Comparison of ENCODE assay signal across 10 cellular contexts in genomic region chr22:41256898-41257260, GRCh38. TPM values are rescaled to one million over a fixed set of nuclear protein-coding genes. Genes with fewer than 3 reads are reported as not detected.
A peak's percentile ranks its signal among the peaks of the same experiment; 100 is the strongest.
DNase-seq lines count a peak whose midpoint lies in the region; ATAC-seq, FAIRE-seq and TF ChIP-seq lines count a peak whose summit lies in the region.
"Had no signal": no experiment of that assay in that cellular context is flagged by ENCODE, and none has a peak within 500 bp of the region (broad histone marks: within the 10 kb centered on the region; RNA-seq: fewer than 3 reads in every experiment).

No MANE protein-coding gene starts in this region.

- intact Hi-C loops in endothelial cell of umbilical vein (cut with micrococcal nuclease): no loop called here

- H3K9me1 ChIP-seq in endothelial cell of umbilical vein (replicated peaks; ENCODE audit: control insufficient read depth, extremely low read depth, insufficient read depth, low read length): no peaks in the 10 kb centered on the region

- no peaks in the 10 kb centered on the region for H3K9me2 ChIP-seq in GM23248 (ENCODE audit: insufficient read depth)

- TF ChIP-seq CTCF in endothelial cell of umbilical vein (IDR thresholded peaks at IDR 0.05; ENCODE audit: extremely low read depth in 1 of 2, insufficient read depth in 1 of 2, low read depth in 1 of 2, low read length in 2 of 2) (no peak), osteocyte (IDR thresholded peaks at IDR 0.05) (no peak)

- CTCF ChIA-PET in endothelial cell of umbilical vein (lab: Charles Lee): interaction anchor here (1.2 to 2.4 kb wide), 5 partner anchors 11 to 335 kb away, joined by 3 to 9 read pairs (median 8); partner anchors contain the start of gene ZC3H7B

- peak overlapping the region; percentile 75 for H3K27ac Mint-ChIP-seq in osteocyte (ENCODE audit: unreplicated experiment)

- FAIRE-seq in endothelial cell of umbilical vein (lab: Jason Lieb, UNC): peak; percentile 90

- no peaks in the 10 kb centered on the region for H3K9me3 ChIP-seq in GM23248 (ENCODE audit: low read depth)
- no peaks in the 10 kb centered on the region for H3K9me3 ChIP-seq in endothelial cell of umbilical vein (replicated peaks; ENCODE audit: control insufficient read depth, insufficient read depth, low read length)

- H3K4me3 ChIP-seq in GM23248: no peak overlapping the region
- no peak overlapping the region for H3K4me3 ChIP-seq in endothelial cell of umbilical vein (replicated peaks in 1 of 3; ENCODE audit: insufficient read depth in 1 of 3, low read depth in 1 of 3, low read length in 3 of 3)

- DNase-seq in GM23248 (no peak), NCI-H2196 treated with DMSO at 0.1 percent for 48 hours (lab: John Stamatoyannopoulos, UW; ENCODE audit: unreplicated experiment) (peak; percentile 84), endothelial cell of umbilical vein (ENCODE audit: low read depth, low spot score) (peak; percentile 53), osteocyte (ENCODE audit: extremely low spot score, unreplicated experiment) (no peak), 8988T (no peak), retina (no peak)
- DNase-seq: DMS79; naive thymus-derived CD8-positive, alpha-beta T cell; NCI-H1436 had no signal

- H3K36me3 ChIP-seq in GM23248 (ENCODE audit: low read depth) (peaks cover 35% of the 10 kb centered on the region), endothelial cell of umbilical vein (ENCODE audit: control insufficient read depth in 2 of 2, extremely low read depth in 1 of 2, insufficient read depth in 2 of 2, low read length in 2 of 2) (peaks cover 30 to 55% of the 10 kb centered on the region in 2 experiments)

- H3K4me1 Mint-ChIP-seq in osteocyte (ENCODE audit: unreplicated experiment): peaks cover 14% of the 10 kb centered on the region

- H3F3A ChIP-seq in GM23248 (ENCODE audit: insufficient read depth): no peaks in the 10 kb centered on the region

- no peaks in the 10 kb centered on the region for H3K9me3 Mint-ChIP-seq in osteocyte (ENCODE audit: unreplicated experiment)
- H3K9me3 Mint-ChIP-seq: naive thymus-derived CD8-positive, alpha-beta T cell had no signal

- H3K27me3 Mint-ChIP-seq in osteocyte (ENCODE audit: unreplicated experiment): no peaks in the 10 kb centered on the region
- H3K27me3 Mint-ChIP-seq: naive thymus-derived CD8-positive, alpha-beta T cell had no signal

- peaks cover 14% of the 10 kb centered on the region; the same call in 1 of the 2 replicates for H3K79me2 ChIP-seq in GM23248 (ENCODE audit: insufficient read depth)
- peaks cover 9% of the 10 kb centered on the region for H3K79me2 ChIP-seq in endothelial cell of umbilical vein (ENCODE audit: control insufficient read depth, insufficient read depth, low read length)

- H3K4me2 ChIP-seq in GM23248 (ENCODE audit: unreplicated experiment): no peak overlapping the region
- no peak overlapping the region for H3K4me2 ChIP-seq in endothelial cell of umbilical vein (ENCODE audit: insufficient read depth, low read length)

- peaks cover 19% of the 10 kb centered on the region for H3K36me3 Mint-ChIP-seq in osteocyte (ENCODE audit: unreplicated experiment)

- POLR2A ChIA-PET in endothelial cell of umbilical vein (lab: Charles Lee): no interaction called here

- ATAC-seq in GM21723 (IDR thresholded peaks at IDR 0.05; ENCODE audit: unreplicated experiment): no peak
- ATAC-seq: naive thymus-derived CD8-positive, alpha-beta T cell had no signal

- H3K27ac ChIP-seq in GM23248 (peak overlapping the region; percentile 34; the same call in 1 of the 2 replicates), endothelial cell of umbilical vein (ENCODE audit: insufficient read depth, low read depth, low read length) (peak overlapping the region; percentile 33)

- H3K27me3 ChIP-seq in GM23248 (replicated peaks; ENCODE audit: insufficient read depth): no peaks in the 10 kb centered on the region
- H3K27me3 ChIP-seq in endothelial cell of umbilical vein (ENCODE audit: control insufficient read depth in 2 of 2, insufficient read depth in 2 of 2, low read length in 2 of 2): no peaks in the 10 kb centered on the region

- dilution Hi-C loops in endothelial cell of umbilical vein (cut with MboI; ENCODE audit: extremely low pct_ligation_motif_present, low sequenced_read_pairs): no loop called here

- H4K20me1 ChIP-seq in GM23248 (ENCODE audit: insufficient read depth): no peaks in the 10 kb centered on the region
- H4K20me1 ChIP-seq in endothelial cell of umbilical vein (replicated peaks; ENCODE audit: control insufficient read depth, extremely low read depth, insufficient read depth, low read length): no peaks in the 10 kb centered on the region

- BruUV-seq in endothelial cell of umbilical vein (replicated peaks; lab: Mats Ljungman, UMichigan): no TSS peak

- H3K4me3 Mint-ChIP-seq in osteocyte (ENCODE audit: unreplicated experiment): no peak overlapping the region
- H3K4me3 Mint-ChIP-seq: naive thymus-derived CD8-positive, alpha-beta T cell had no signal

- 69% methylated on average over 6 of the region's 6 CpGs for WGBS in GM23248 (ENCODE audit: low coverage in 1 of 2, low lambda C conversion rate in 2 of 2, missing lambda C conversion rate in 2 of 2), 2 experiments

- TF ChIP-seq POLR2A in endothelial cell of umbilical vein (IDR thresholded peaks at IDR 0.05; ENCODE audit: low read depth, low read length): no peak

- in situ Hi-C loops in GM23248 (cut with MboI): no loop called here

- H3K4me1 ChIP-seq in GM23248 (ENCODE audit: insufficient read depth) (no peaks in the 10 kb centered on the region), endothelial cell of umbilical vein (ENCODE audit: control insufficient read depth, extremely low read depth, insufficient read depth, low read length) (peaks cover 14% of the 10 kb centered on the region)

- H2AFZ ChIP-seq in GM23248 (no peak overlapping the region), endothelial cell of umbilical vein (ENCODE audit: low read depth, low read length) (no peak overlapping the region)

- no peak overlapping the region for H3K9ac ChIP-seq in GM23248
- H3K9ac ChIP-seq in endothelial cell of umbilical vein (replicated peaks; ENCODE audit: extremely low read depth, insufficient read depth, low read length): no peak overlapping the region

TF ChIP-seq in endothelial cell of umbilical vein, 7 proteins besides CTCF, POLR2A, EP300 and RAD21 (continues in another document):
- TF ChIP-seq FOS (IDR thresholded peaks at IDR 0.05; ENCODE audit: borderline replicate concordance, insufficient read depth, low read length): no peak
- TF ChIP-seq POLR2AphosphoS5 (IDR thresholded peaks at IDR 0.05; ENCODE audit: insufficient read depth, low read depth, low read length): no peak

RNA-seq across cellular contexts. Expression of gene CHADL, which starts 16.1 kb away (rescaled TPM):
- total RNA-seq in GM23248 (2014; rRNA removed; shearing (Covaris generic)): 0.22 and 1.1 TPM in 2 replicates
- polyA plus RNA-seq in GM23248 (2016; fragmentation: Nextera tagmentation; extraction: Ambion mirVana) (0.30 and 0.88 TPM in 2 replicates), endothelial cell of umbilical vein (1.1 and 2.1 TPM in 2 replicates)
- total RNA-seq in endothelial cell of umbilical vein (0.69 and 2.1 TPM in 2 replicates), osteocyte (0.43 TPM in 1 of 2 replicates, not detected in the other)
- polyA plus RNA-seq in endothelial cell of umbilical vein (2011; cell fraction: cytosol; rRNA removed): 0.58 and 1.4 TPM in 2 replicates
- polyA plus RNA-seq in endothelial cell of umbilical vein (2011; cell fraction: nucleus; rRNA removed): 0.36 and 0.97 TPM in 2 replicates
- 0.50 and 0.61 TPM in 2 replicates for polyA plus RNA-seq in endothelial cell of umbilical vein (2012)
- 0.21 and 0.58 TPM in 2 replicates for polyA minus RNA-seq in endothelial cell of umbilical vein
- not detected for polyA minus RNA-seq in endothelial cell of umbilical vein (2011; cell fraction: cytosol; rRNA and poly(A)+ RNA removed)
- 0.38 and 0.91 TPM in 2 replicates for polyA minus RNA-seq in endothelial cell of umbilical vein (2011; cell fraction: nucleus; rRNA and poly(A)+ RNA removed)

RNA-seq across cellular contexts. Expression of gene RANGAP1, which starts 29.1 kb away (rescaled TPM):
- 73.5 and 79.2 TPM in 2 replicates for total RNA-seq in GM23248 (2014; rRNA removed; shearing (Covaris generic))
- polyA plus RNA-seq in GM23248 (2016; fragmentation: Nextera tagmentation; extraction: Ambion mirVana) (52.3 and 54.6 TPM in 2 replicates), endothelial cell of umbilical vein (177 and 182 TPM in 2 replicates)
- total RNA-seq in endothelial cell of umbilical vein (154 and 169 TPM in 2 replicates), osteocyte (49.0 and 49.7 TPM in 2 replicates)
- 165 and 183 TPM in 2 replicates for polyA plus RNA-seq in endothelial cell of umbilical vein (2011; cell fraction: cytosol; rRNA removed)
- polyA plus RNA-seq in endothelial cell of umbilical vein (2011; cell fraction: nucleus; rRNA removed): 245 and 247 TPM in 2 replicates
- 155 and 164 TPM in 2 replicates for polyA plus RNA-seq in endothelial cell of umbilical vein (2012)
- polyA minus RNA-seq in endothelial cell of umbilical vein: 117 and 132 TPM in 2 replicates
- polyA minus RNA-seq in endothelial cell of umbilical vein (2011; cell fraction: cytosol; rRNA and poly(A)+ RNA removed): 89.3 TPM
- polyA minus RNA-seq in endothelial cell of umbilical vein (2011; cell fraction: nucleus; rRNA and poly(A)+ RNA removed): 59.1 and 64.0 TPM in 2 replicates

RNA-seq across cellular contexts. Expression of gene ZC3H7B, which starts 44.4 kb away (rescaled TPM):
- total RNA-seq in GM23248 (2014; rRNA removed; shearing (Covaris generic)): 54.8 and 54.9 TPM in 2 replicates
- 5.3 and 5.4 TPM in 2 replicates for polyA plus RNA-seq in GM23248 (2016; fragmentation: Nextera tagmentation; extraction: Ambion mirVana)
- 89.6 and 95.9 TPM in 2 replicates for total RNA-seq in endothelial cell of umbilical vein
- 66.8 and 72.7 TPM in 2 replicates for polyA plus RNA-seq in endothelial cell of umbilical vein
- 64.1 and 83.2 TPM in 2 replicates for polyA plus RNA-seq in endothelial cell of umbilical vein (2011; cell fraction: cytosol; rRNA removed)
- 105 and 121 TPM in 2 replicates for polyA plus RNA-seq in endothelial cell of umbilical vein (2011; cell fraction: nucleus; rRNA removed)
- polyA plus RNA-seq in endothelial cell of umbilical vein (2012): 75.3 and 75.8 TPM in 2 replicates
- polyA minus RNA-seq in endothelial cell of umbilical vein: 66.2 and 73.9 TPM in 2 replicates
- polyA minus RNA-seq in endothelial cell of umbilical vein (2011; cell fraction: cytosol; rRNA and poly(A)+ RNA removed): 14.8 TPM
- polyA minus RNA-seq in endothelial cell of umbilical vein (2011; cell fraction: nucleus; rRNA and poly(A)+ RNA removed): 30.1 and 44.2 TPM in 2 replicates
- 82.8 and 85.0 TPM in 2 replicates for total RNA-seq in osteocyte

RNA-seq across cellular contexts. Expression of gene L3MBTL2, which starts 51.8 kb away (rescaled TPM):
- 19.1 and 24.1 TPM in 2 replicates for total RNA-seq in GM23248 (2014; rRNA removed; shearing (Covaris generic))
- polyA plus RNA-seq in GM23248 (2016; fragmentation: Nextera tagmentation; extraction: Ambion mirVana) (16.8 and 16.9 TPM in 2 replicates), endothelial cell of umbilical vein (28.2 and 29.5 TPM in 2 replicates)
- total RNA-seq in endothelial cell of umbilical vein (31.8 and 34.9 TPM in 2 replicates), osteocyte (25.9 and 26.4 TPM in 2 replicates)
- 28.1 and 29.0 TPM in 2 replicates for polyA plus RNA-seq in endothelial cell of umbilical vein (2011; cell fraction: cytosol; rRNA removed)
- 44.3 and 44.8 TPM in 2 replicates for polyA plus RNA-seq in endothelial cell of umbilical vein (2011; cell fraction: nucleus; rRNA removed)
- 19.3 and 19.9 TPM in 2 replicates for polyA plus RNA-seq in endothelial cell of umbilical vein (2012)
- 34.6 and 35.9 TPM in 2 replicates for polyA minus RNA-seq in endothelial cell of umbilical vein
- polyA minus RNA-seq in endothelial cell of umbilical vein (2011; cell fraction: cytosol; rRNA and poly(A)+ RNA removed): 13.7 TPM
- polyA minus RNA-seq in endothelial cell of umbilical vein (2011; cell fraction: nucleus; rRNA and poly(A)+ RNA removed): 16.3 and 17.2 TPM in 2 replicates

Comparison
In these comparisons a context has a peak if more than half of its experiments do, and no peak if none do; other contexts are left out.
1. DNase-seq: peak in NCI-H2196 treated with DMSO at 0.1 percent for 48 hours (single experiment) and endothelial cell of umbilical vein (single experiment); none in GM23248 (single experiment), osteocyte (single experiment), 8988T (single experiment) and retina (single experiment).